Comparison of ENCODE assay signal across 9 cellular contexts in genomic region chr5:116571568-116572321, GRCh38. TPM values are rescaled to one million over a fixed set of nuclear protein-coding genes. Genes with fewer than 3 reads are reported as not detected.
DNase-seq lines count a peak whose midpoint lies in the region; ATAC-seq and TF ChIP-seq lines count a peak whose summit lies in the region.
"Had no signal": no experiment of that assay in that cellular context is flagged by ENCODE, and none has a peak within 500 bp of the region (broad histone marks: within the 10 kb centered on the region; RNA-seq: fewer than 3 reads in every experiment).

No MANE protein-coding gene starts in this region.

- peaks cover 39% of the 10 kb centered on the region for H3K4me1 ChIP-seq in HUES6 (ENCODE audit: control insufficient read depth, insufficient read depth, low read length)
- peaks cover 33% of the 10 kb centered on the region for H3K4me1 ChIP-seq in body of pancreas

- peak in 4 of 7 experiments; percentile 5 to 11 (median 8) for TF ChIP-seq CTCF in body of pancreas (IDR thresholded peaks at IDR 0.05)

- peak overlapping the region; percentile 98 for H3K4me3 ChIP-seq in HUES6 (ENCODE audit: low read depth, low read length)
- peak overlapping the region in 1 of 2 donors; percentile 54 for H3K4me3 ChIP-seq in body of pancreas

- TF ChIP-seq POLR2A in body of pancreas (IDR thresholded peaks at IDR 0.05) = no peak

- H3K9me3 ChIP-seq in HUES6 (ENCODE audit: control insufficient read depth, insufficient read depth, low read depth, low read length) = no peaks in the 10 kb centered on the region
- no peaks in the 10 kb centered on the region for H3K9me3 ChIP-seq in body of pancreas

- H3K27me3 ChIP-seq in HUES6 (ENCODE audit: control insufficient read depth, insufficient read depth, low read length) (no peaks in the 10 kb centered on the region), body of pancreas (no peaks in the 10 kb centered on the region)

- H3K9me3 Mint-ChIP-seq in stimulated activated naive B cell treated with anti-CD40 and anti-IgM and Interleukin-4, amounts not matched to agents 10 μg/mL and 1 μg/mL and 100 μg/mL, for 72 hours = no peaks in the 10 kb centered on the region
- H3K9me3 Mint-ChIP-seq: stimulated activated effector memory CD8-positive, alpha-beta T cell treated with anti-CD3 and anti-CD28 coated beads, Interleukin-12 subunit alpha, Interleukin-12 subunit beta, amount 100 ng/mL, for 72 hours had no signal

- H3K27ac Mint-ChIP-seq in stimulated activated naive B cell treated with anti-CD40 and anti-IgM and Interleukin-4, amounts not matched to agents 10 μg/mL and 1 μg/mL and 100 μg/mL, for 72 hours = no peak overlapping the region
- H3K27ac Mint-ChIP-seq: stimulated activated effector memory CD8-positive, alpha-beta T cell treated with anti-CD3 and anti-CD28 coated beads, Interleukin-12 subunit alpha, Interleukin-12 subunit beta, amount 100 ng/mL, for 72 hours had no signal

- WGBS in body of pancreas, 2 donors = 11 to 15% methylated on average over 16 of the region's 16 CpGs

- peaks cover 68 to 77% of the 10 kb centered on the region in 2 donors for H3K27me3 Mint-ChIP-seq in stimulated activated naive B cell treated with anti-CD40 and anti-IgM and Interleukin-4, amounts not matched to agents 10 μg/mL and 1 μg/mL and 100 μg/mL, for 72 hours

- peak overlapping the region; percentile 98 for H3K9ac ChIP-seq in HUES6 (ENCODE audit: low read length)

- intact Hi-C loops in body of pancreas (cut with DNase I) = loop anchor here (10.0 kb wide), 1 partner anchor 373 kb away; no protein-coding TSS in a partner anchor

- peak in 1 of 4 donors; percentile 8 for DNase-seq in body of pancreas
- peak; percentile 69 for DNase-seq in kidney tubule cell (ENCODE audit: low spot score)
- no peak for DNase-seq in stimulated activated naive B cell treated with anti-CD40 and anti-IgM and Interleukin-4, amounts not matched to agents 10 μg/mL and 1 μg/mL and 100 μg/mL, for 72 hours
- DNase-seq in NCI-H2196 treated with DMSO at 0.1 percent for 48 hours (lab: John Stamatoyannopoulos, UW; ENCODE audit: unreplicated experiment) = no peak
- no peak for DNase-seq in iPS-NIHi11 (ENCODE audit: low spot score)

- peaks cover 19 to 48% of the 10 kb centered on the region in 2 donors for H3K4me1 Mint-ChIP-seq in stimulated activated naive B cell treated with anti-CD40 and anti-IgM and Interleukin-4, amounts not matched to agents 10 μg/mL and 1 μg/mL and 100 μg/mL, for 72 hours

- H3K36me3 Mint-ChIP-seq in stimulated activated naive B cell treated with anti-CD40 and anti-IgM and Interleukin-4, amounts not matched to agents 10 μg/mL and 1 μg/mL and 100 μg/mL, for 72 hours = no peaks in the 10 kb centered on the region
- H3K36me3 Mint-ChIP-seq: stimulated activated effector memory CD8-positive, alpha-beta T cell treated with anti-CD3 and anti-CD28 coated beads, Interleukin-12 subunit alpha, Interleukin-12 subunit beta, amount 100 ng/mL, for 72 hours had no signal

- peaks cover 71% of the 10 kb centered on the region for H3K36me3 ChIP-seq in HUES6 (ENCODE audit: control insufficient read depth, insufficient read depth, low read length)
- no peaks in the 10 kb centered on the region for H3K36me3 ChIP-seq in body of pancreas (replicated peaks in 1 of 2; ENCODE audit: insufficient read depth in 1 of 2, low read depth in 2 of 2)

- no peak for ATAC-seq in body of pancreas
- no peak for ATAC-seq in stimulated activated naive B cell treated with anti-CD40 and anti-IgM and Interleukin-4, amounts not matched to agents 10 μg/mL and 1 μg/mL and 100 μg/mL, for 72 hours (replicated peaks)
- no peak for ATAC-seq in GM19351 (IDR thresholded peaks at IDR 0.05; ENCODE audit: unreplicated experiment)
- no peak for ATAC-seq in GM18520 (IDR thresholded peaks at IDR 0.05; ENCODE audit: unreplicated experiment)
- ATAC-seq: stimulated activated effector memory CD8-positive, alpha-beta T cell treated with anti-CD3 and anti-CD28 coated beads, Interleukin-12 subunit alpha, Interleukin-12 subunit beta, amount 100 ng/mL, for 72 hours had no signal

- H3K4me3 Mint-ChIP-seq in stimulated activated naive B cell treated with anti-CD40 and anti-IgM and Interleukin-4, amounts not matched to agents 10 μg/mL and 1 μg/mL and 100 μg/mL, for 72 hours = peak overlapping the region; percentile 89

- H3K27ac ChIP-seq in HUES6 (ENCODE audit: low read depth, low read length) (peak overlapping the region; percentile 93), body of pancreas (peak overlapping the region; percentile 68 to 79 (median 70))

RNA-seq across cellular contexts. Expression of gene SEMA6A, which starts 2.9 kb away (rescaled TPM):
- total RNA-seq in body of pancreas = 10 to 100 TPM; 18.7 to 25.1 TPM
